In the genomic region with DNA sequence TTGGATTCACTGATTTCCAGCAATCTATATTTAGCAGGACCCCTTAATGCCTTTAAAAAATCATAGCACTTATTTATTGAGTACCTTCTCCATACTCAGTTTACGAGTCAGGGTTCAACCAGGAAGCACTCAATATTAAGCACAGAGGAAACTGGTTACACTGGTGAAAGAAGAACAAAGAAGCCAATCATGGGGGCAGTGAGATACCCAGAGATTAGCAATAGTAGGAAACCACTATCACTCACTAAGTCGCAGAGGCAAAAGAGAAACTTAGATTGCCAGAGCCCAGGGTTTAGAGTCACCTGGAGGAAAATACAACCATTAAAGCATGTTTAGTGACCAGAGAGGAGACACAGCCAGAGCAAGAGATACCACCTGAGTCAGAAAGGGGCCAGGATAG, we compare ENCODE assay signal across 23 cellular contexts.
DNase-seq lines count a peak whose midpoint lies in the region; ATAC-seq, FAIRE-seq and TF ChIP-seq lines count a peak whose summit lies in the region.
"Had no signal": no experiment of that assay in that cellular context is flagged by ENCODE, and none has a peak within 500 bp of the region (broad histone marks: within the 10 kb centered on the region; RNA-seq: fewer than 3 reads in every experiment).

No MANE protein-coding gene starts in this region.

- no peak overlapping the region for H3K27ac ChIP-seq in GM12878 (ENCODE audit: control insufficient read depth, insufficient read depth)
- H3K27ac ChIP-seq: 22Rv1, A549, C4-2B, HL-60 had no signal

- H3K9me3 ChIP-seq in GM12878 (replicated peaks; ENCODE audit: control insufficient read depth, insufficient read depth, low read length), result no peaks in the 10 kb centered on the region
- H3K9me3 ChIP-seq: A549, Caco-2 had no signal

- H2AFZ ChIP-seq in GM12878 (ENCODE audit: control insufficient read depth, low read depth, low read length), result no peak overlapping the region

- POLR2A ChIA-PET in GM12878 (lab: Charles Lee), result no interaction called here

- TF ChIP-seq CTCF in GM12878 (IDR thresholded peaks at IDR 0.05 in 2 of 3, conservative IDR thresholded peaks at IDR 0.05 in 1 of 3; ENCODE audit: control insufficient read depth in 2 of 3, extremely low read depth in 1 of 3, insufficient read depth in 1 of 3, low read depth in 3 of 3, low read length in 3 of 3) (no peak), nephron progenitor cell (IDR thresholded peaks at IDR 0.05) (no peak)

- TF ChIP-seq EP300 in GM12878 (IDR thresholded peaks at IDR 0.05; ENCODE audit: borderline replicate concordance in 1 of 2, control insufficient read depth in 1 of 2, low read depth in 2 of 2, low read length in 2 of 2), result no peak

- H3K4me1 Mint-ChIP-seq in nephron progenitor cell, result peaks cover 13% of the 10 kb centered on the region
- H3K4me1 Mint-ChIP-seq: IgD-negative memory B cell had no signal

- WGBS in GM12878 (ENCODE audit: insufficient coverage, insufficient replicate concordance, low lambda C conversion rate, missing lambda C conversion rate), result 36% methylated on average over 2 of the region's 2 CpGs

- RAD21 ChIA-PET in GM12878 (lab: Charles Lee; ENCODE audit: unreplicated experiment), result interaction anchor here (1.7 to 1.9 kb wide), 2 partner anchors 250 to 698 kb away, joined by 3 to 5 read pairs; no protein-coding TSS in a partner anchor

- in situ Hi-C loops in GM12878 (cut with MboI), result no loop called here

- no peaks in the 10 kb centered on the region for H3K36me3 ChIP-seq in GM12878 (ENCODE audit: control insufficient read depth in 2 of 2, insufficient read depth in 2 of 2, low read length in 1 of 2)

- DNase-seq in DMS53 (lab: John Stamatoyannopoulos, UW) (peak; percentile 27), DMS53 treated with DMSO at 0.1 percent for 48 hours (lab: John Stamatoyannopoulos, UW; ENCODE audit: unreplicated experiment) (no peak), GM12878 (ENCODE audit: low read depth, low spot score) (no peak), nephron progenitor cell (no peak), GM12892 (ENCODE audit: insufficient read length) (no peak), nucleus accumbens (lab: John Stamatoyannopoulos, UW) (no peak)
- no peak for DNase-seq in stimulated activated CD4-positive, alpha-beta T cell treated with anti-CD3 and anti-CD28 coated beads, Interleukin-12 subunit alpha, Interleukin-12 subunit beta, amount 100 ng/mL, for 4 hours
- DNase-seq: AML-193; Caco-2; CD4-positive, alpha-beta T cell; DMS153; GOT3; H7; HFFc6; KBM-7 had no signal

- no peak overlapping the region for H3K4me2 ChIP-seq in GM12878 (ENCODE audit: control insufficient read depth, insufficient read depth)
- H3K4me2 ChIP-seq: A549 had no signal

- H3K27ac Mint-ChIP-seq in nephron progenitor cell, result peak overlapping the region; percentile 49
- H3K27ac Mint-ChIP-seq: CD4-positive, alpha-beta T cell; HFFc6; IgD-negative memory B cell had no signal

- CTCF ChIA-PET in GM12878 (lab: Yijun Ruan, JAX), result interaction anchor here (1.2 to 1.8 kb wide), 4 partner anchors 9 to 699 kb away, joined by 3 to 6 read pairs (median 4); no protein-coding TSS in a partner anchor

- SMC1A ChIA-PET in GM12878 (lab: Charles Lee; ENCODE audit: uncharacterized antibody, unreplicated experiment), result interaction anchor here (1.0 to 3.8 kb wide), 5 partner anchors 8 to 407 kb away, joined by 3 to 15 read pairs (median 7); no protein-coding TSS in a partner anchor

- H3K79me2 ChIP-seq in GM12878 (ENCODE audit: control insufficient read depth, insufficient read depth, low read length), result no peaks in the 10 kb centered on the region

- peaks cover 0 to 2% of the 10 kb centered on the region in 2 experiments; a peak in 1 of 4 replicates for H3K27me3 ChIP-seq in GM12878 (replicated peaks in 1 of 2; ENCODE audit: control insufficient read depth in 2 of 2, insufficient read depth in 2 of 2, low read length in 1 of 2)

- TF ChIP-seq POLR2A in GM12878 (IDR thresholded peaks at IDR 0.05; ENCODE audit: low read depth, low read length), result no peak
- no peak for TF ChIP-seq POLR2A in GM12892 (IDR thresholded peaks at IDR 0.05; ENCODE audit: low read depth, low read length)

- no TSS peak for BruUV-seq in GM12878 (replicated peaks; lab: Mats Ljungman, UMichigan)

- no peaks in the 10 kb centered on the region for H4K20me1 ChIP-seq in GM12878 (ENCODE audit: control insufficient read depth, insufficient read depth)

- H3K9ac ChIP-seq in GM12878 (ENCODE audit: control insufficient read depth, insufficient read depth, low read length), result no peak overlapping the region

- H3K4me3 ChIP-seq in GM12878, result no peak overlapping the region
- H3K4me3 ChIP-seq: A549 had no signal

- TF ChIP-seq RAD21 in GM12878 (IDR thresholded peaks at IDR 0.05; ENCODE audit: insufficient read depth, low read depth, low read length), result no peak

- no peak for FAIRE-seq in GM12878 (lab: Jason Lieb, UNC)
- no peak for FAIRE-seq in GM12892 (lab: Jason Lieb, UNC)
- FAIRE-seq: A549, D721Med, G401.6 had no signal

- H3K4me3 Mint-ChIP-seq in nephron progenitor cell, result no peak overlapping the region
- H3K4me3 Mint-ChIP-seq: CD4-positive, alpha-beta T cell; HFFc6; IgD-negative memory B cell had no signal

- no peaks in the 10 kb centered on the region for H3K4me1 ChIP-seq in GM12878 (ENCODE audit: control insufficient read depth, insufficient read depth, low read length)
- H3K4me1 ChIP-seq: A549, Caco-2 had no signal

- peaks cover 10% of the 10 kb centered on the region for H3K27me3 Mint-ChIP-seq in nephron progenitor cell (ENCODE audit: low read depth, poor library complexity)

- intact Hi-C loops in GM12878 (cut with micrococcal nuclease; ENCODE audit: unreplicated experiment), result no loop called here

- H3K36me3 Mint-ChIP-seq in nephron progenitor cell (ENCODE audit: low read depth), result no peaks in the 10 kb centered on the region
- H3K36me3 Mint-ChIP-seq: IgD-negative memory B cell had no signal

- peak; percentile 92 for ATAC-seq in GM12878
- ATAC-seq: A549, HCT116 had no signal

- peaks cover 3% of the 10 kb centered on the region for H3K9me3 Mint-ChIP-seq in nephron progenitor cell
- H3K9me3 Mint-ChIP-seq: HFFc6, IgD-negative memory B cell had no signal

TF ChIP-seq in GM12878, 131 proteins besides CTCF, POLR2A, EP300 and RAD21:
- TF ChIP-seq, protein P1, sequence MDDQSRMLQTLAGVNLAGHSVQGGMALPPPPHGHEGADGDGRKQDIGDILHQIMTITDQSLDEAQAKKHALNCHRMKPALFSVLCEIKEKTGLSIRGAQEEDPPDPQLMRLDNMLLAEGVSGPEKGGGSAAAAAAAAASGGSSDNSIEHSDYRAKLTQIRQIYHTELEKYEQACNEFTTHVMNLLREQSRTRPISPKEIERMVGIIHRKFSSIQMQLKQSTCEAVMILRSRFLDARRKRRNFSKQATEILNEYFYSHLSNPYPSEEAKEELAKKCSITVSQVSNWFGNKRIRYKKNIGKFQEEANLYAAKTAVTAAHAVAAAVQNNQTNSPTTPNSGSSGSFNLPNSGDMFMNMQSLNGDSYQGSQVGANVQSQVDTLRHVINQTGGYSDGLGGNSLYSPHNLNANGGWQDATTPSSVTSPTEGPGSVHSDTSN (IDR thresholded peaks at IDR 0.05; ENCODE audit: insufficient replicate concordance, low read depth, low read length), result no peak
- 0 out of 2 replicates have a peak, but pooled peaks have one; percentile 29 for TF ChIP-seq DPF2 (IDR thresholded peaks at IDR 0.05)
